ENCODE assay signal across 26 cellular contexts in genomic region chr13:89269737-89270136, GRCh38.
"Had no signal": no experiment of that assay in that cellular context is flagged by ENCODE, and none has a peak within 500 bp of the region (broad histone marks: within the 10 kb centered on the region; RNA-seq: fewer than 3 reads in every experiment).

No MANE protein-coding gene starts in this region.

- H3K36me3 ChIP-seq: esophagus squamous epithelium, heart right ventricle, left lung, neutrophil, right lobe of liver, suprapubic skin, transverse colon, upper lobe of right lung, uterus had no signal

- H2AFZ ChIP-seq: parathyroid adenoma had no signal

- H3K27ac Mint-ChIP-seq: natural killer cell; progenitor cell of endocrine pancreas; stimulated activated naive CD8-positive, alpha-beta T cell treated with anti-CD3 and anti-CD28 coated beads, Interleukin-15, amount 100 ng/mL, for 72 hours had no signal

- DNase-seq: dermis blood vessel endothelial cell; effector memory CD4-positive, alpha-beta T cell; erythroblast; esophagus squamous epithelium; foreskin melanocyte; glutamatergic neuron; heart right ventricle; hippocampal formation; left cardiac atrium; left lung; natural killer cell; right lobe of liver; small intestine; stimulated activated CD4-positive, alpha-beta T cell treated with anti-CD3 and anti-CD28 coated beads, Interleukin-15, amount 100 ng/mL, for 24 hours; stimulated activated CD4-positive, alpha-beta T cell treated with anti-CD3 and anti-CD28 coated beads, Interleukin-2, amount 100 ng/mL, for 48 hours; stimulated activated CD8-positive, alpha-beta memory T cell treated with anti-CD3 and anti-CD28 coated beads, Interleukin-4, amount 100 ng/mL, for 48 hours; stimulated activated naive CD4-positive, alpha-beta T cell; stimulated activated naive CD8-positive, alpha-beta T cell treated with anti-CD3 and anti-CD28 coated beads, Interleukin-15, amount 100 ng/mL, for 72 hours; transverse colon; upper lobe of right lung; uterus had no signal

- H3K4me3 ChIP-seq: coronary artery, esophagus squamous epithelium, heart right ventricle, left lung, right lobe of liver, suprapubic skin, transverse colon, upper lobe of right lung, uterus had no signal

- H3K4me1 ChIP-seq: esophagus squamous epithelium, heart right ventricle, left lung, parathyroid adenoma, right lobe of liver, suprapubic skin, transverse colon, upper lobe of right lung, uterus had no signal

- H3K79me2 ChIP-seq: parathyroid adenoma had no signal

- H3K36me3 Mint-ChIP-seq: natural killer cell had no signal

- H3K4me1 Mint-ChIP-seq: natural killer cell; stimulated activated naive CD8-positive, alpha-beta T cell treated with anti-CD3 and anti-CD28 coated beads, Interleukin-15, amount 100 ng/mL, for 72 hours had no signal

- ATAC-seq: heart right ventricle; left cardiac atrium; left lung; natural killer cell; right lobe of liver; stimulated activated naive CD8-positive, alpha-beta T cell treated with anti-CD3 and anti-CD28 coated beads, Interleukin-15, amount 100 ng/mL, for 72 hours; upper lobe of right lung had no signal

- H3K4me3 Mint-ChIP-seq: natural killer cell; stimulated activated naive CD8-positive, alpha-beta T cell treated with anti-CD3 and anti-CD28 coated beads, Interleukin-15, amount 100 ng/mL, for 72 hours had no signal

- H3K27ac ChIP-seq: coronary artery, esophagus squamous epithelium, heart right ventricle, left lung, neutrophil, parathyroid adenoma, right lobe of liver, suprapubic skin, transverse colon, upper lobe of right lung, uterus had no signal

- H3K27me3 Mint-ChIP-seq: progenitor cell of endocrine pancreas; stimulated activated naive CD8-positive, alpha-beta T cell treated with anti-CD3 and anti-CD28 coated beads, Interleukin-15, amount 100 ng/mL, for 72 hours had no signal

- H3K27me3 ChIP-seq: esophagus squamous epithelium, heart right ventricle, left lung, neutrophil, right lobe of liver, suprapubic skin, transverse colon, upper lobe of right lung, uterus had no signal
